ENCODE assay signal across 26 cellular contexts in genomic region chr7:73669858-73670385, GRCh38. TPM values are rescaled to one million over a fixed set of nuclear protein-coding genes. Genes with fewer than 3 reads are reported as not detected.
DNase-seq lines count a peak whose midpoint lies in the region; ATAC-seq, FAIRE-seq and TF ChIP-seq lines count a peak whose summit lies in the region.
"Had no signal": no experiment of that assay in that cellular context is flagged by ENCODE, and none has a peak within 500 bp of the region (broad histone marks: within the 10 kb centered on the region; RNA-seq: fewer than 3 reads in every experiment).

No MANE protein-coding gene starts in this region.

- no peak for TF ChIP-seq POLR2A in H54 (IDR thresholded peaks at IDR 0.05; ENCODE audit: low read depth, low read length)

- peaks cover 7% of the 10 kb centered on the region for H3K27me3 ChIP-seq in osteoblast (ENCODE audit: insufficient read depth, low read length)
- H3K27me3 ChIP-seq: SJSA1 had no signal

- CTCF ChIA-PET in RWPE1 (lab: Yijun Ruan, JAX): interaction anchor here (1.7 to 2.8 kb wide), 2 partner anchors 41 to 63 kb away, joined by 7 to 19 read pairs; no protein-coding TSS in a partner anchor

- H3K4me1 ChIP-seq in osteoblast (ENCODE audit: insufficient read depth, low read length): peaks cover 7% of the 10 kb centered on the region

- no peaks in the 10 kb centered on the region for H3K36me3 ChIP-seq in osteoblast (ENCODE audit: insufficient read depth, low read length)
- H3K36me3 ChIP-seq: SJSA1 had no signal

- no peak overlapping the region for H3K4me2 ChIP-seq in osteoblast (ENCODE audit: insufficient read depth, low read length)

- no peak for FAIRE-seq in H54 (lab: Jason Lieb, UNC)
- FAIRE-seq: GM12891, HTR-8/SVneo had no signal

- H3K27ac Mint-ChIP-seq in brain (peak overlapping the region in 3 of 5 experiments; percentile 53 to 67 (median 66)), nephron (peak overlapping the region in 1 of 3 experiments; percentile 64)

- TF ChIP-seq CTCF in RWPE1 (conservative IDR thresholded peaks at IDR 0.05; ENCODE audit: low read depth) (no peak), brain (conservative IDR thresholded peaks at IDR 0.05) (no peak), nephron (IDR thresholded peaks at IDR 0.05; ENCODE audit: unreplicated experiment in 3 of 3) (no peak), osteoblast (IDR thresholded peaks at IDR 0.05; ENCODE audit: extremely low read depth, low read depth, low read length) (no peak)

- H3K27me3 Mint-ChIP-seq in brain: peaks cover 9% of the 10 kb centered on the region
- H3K27me3 Mint-ChIP-seq in nephron (ENCODE audit: low read depth): peaks cover 3% of the 10 kb centered on the region

- H3K79me2 ChIP-seq in osteoblast (ENCODE audit: insufficient read depth, low read length): peaks cover 2% of the 10 kb centered on the region

- peaks cover 4% of the 10 kb centered on the region for H4K20me1 ChIP-seq in osteoblast (ENCODE audit: insufficient read depth, low read length)

- no peak for DNase-seq in RWPE1 (ENCODE audit: low spot score)
- DNase-seq in osteoblast (ENCODE audit: insufficient read length, low spot score, missing footprints): peak; percentile 83
- no peak for DNase-seq in NCI-H1048 (lab: John Stamatoyannopoulos, UW)
- DNase-seq in H54 (ENCODE audit: insufficient read length, low spot score): no peak
- DNase-seq: CD8-positive, alpha-beta memory T cell; DMS 273 treated with DMSO at 0.1 percent for 48 hours; DMS79 treated with DMSO at 0.1 percent for 48 hours; GF-D8; KBM-7; MM.1S; NCI-H1092; NCI-H1436; NCI-H187; NCI-H2081 treated with DMSO at 0.1 percent for 48 hours; NCI-H524; NCI-H748 treated with DMSO at 0.1 percent for 48 hours; NK-92 treated with Interleukin-12 subunit alpha and Interleukin-12 subunit beta, amount 100 ng/mL, for 24 hours; PC-3; Right ventricle myocardium superior had no signal

- H3K4me1 Mint-ChIP-seq in brain: peaks cover 24% of the 10 kb centered on the region
- peaks cover 11% of the 10 kb centered on the region for H3K4me1 Mint-ChIP-seq in nephron

- no peaks in the 10 kb centered on the region for H3K9me3 ChIP-seq in osteoblast (ENCODE audit: low read depth, low read length)
- H3K9me3 ChIP-seq: SJSA1 had no signal

- H3K36me3 Mint-ChIP-seq in brain (peaks cover 13% of the 10 kb centered on the region), nephron (ENCODE audit: low read depth) (peaks cover 7% of the 10 kb centered on the region)
- H3K36me3 Mint-ChIP-seq: CD8-positive, alpha-beta memory T cell had no signal

- no peak for ATAC-seq in GM21526 (IDR thresholded peaks at IDR 0.05; ENCODE audit: low FRiP score, unreplicated experiment)
- ATAC-seq: PC-3 had no signal

- H3K4me3 ChIP-seq in osteoblast (ENCODE audit: insufficient read depth, low read length): no peak overlapping the region
- H3K4me3 ChIP-seq: SJSA1 had no signal

- H3K4me3 Mint-ChIP-seq in brain (peak overlapping the region; percentile 60 to 98 (median 93)), nephron (peak overlapping the region; percentile 76 to 94 (median 78))

- POLR2A ChIA-PET in RWPE1 (lab: Yijun Ruan, JAX; ENCODE audit: low non-redundant PET): no interaction called here

- H2AFZ ChIP-seq in osteoblast (ENCODE audit: low read length): no peak overlapping the region

- H3K27ac ChIP-seq in RWPE1 (peak overlapping the region; percentile 13; the same call in 1 of the 2 replicates), osteoblast (ENCODE audit: low read depth, low read length) (no peak overlapping the region)
- H3K27ac ChIP-seq: C4-2B, SJSA1 had no signal

- peaks cover 0 to 7% (median 0%) of the 10 kb centered on the region in 5 experiments for H3K9me3 Mint-ChIP-seq in brain
- H3K9me3 Mint-ChIP-seq in nephron: no peaks in the 10 kb centered on the region
- H3K9me3 Mint-ChIP-seq: CD8-positive, alpha-beta memory T cell had no signal

RNA-seq across cellular contexts. Expression of gene VPS37D, which starts 2.3 kb away (rescaled TPM):
- polyA plus RNA-seq in brain (ENCODE audit: insufficient read depth, low read depth, low replicate concordance): 20.4 TPM
- 5.8 and 5.9 TPM in 2 replicates for total RNA-seq in osteoblast

RNA-seq across cellular contexts. Expression of gene DNAJC30, which starts 13.3 kb away (rescaled TPM):
- polyA plus RNA-seq in brain (ENCODE audit: insufficient read depth, low read depth, low replicate concordance): 10.5 TPM
- total RNA-seq in osteoblast: 2.9 TPM in 2 replicates

RNA-seq across cellular contexts. Expression of gene BUD23, which starts 13.5 kb away (rescaled TPM):
- polyA plus RNA-seq in brain (ENCODE audit: insufficient read depth, low read depth, low replicate concordance): 72.8 TPM
- 33.9 and 36.9 TPM in 2 replicates for total RNA-seq in osteoblast

RNA-seq across cellular contexts. Expression of gene MLXIPL, which starts 45.6 kb away (rescaled TPM):
- 4.0 TPM for polyA plus RNA-seq in brain (ENCODE audit: insufficient read depth, low read depth, low replicate concordance)
- total RNA-seq in osteoblast: 0.29 and 0.72 TPM in 2 replicates
- total RNA-seq: CD8-positive, alpha-beta memory T cell; SJSA1 had no signal
- polyA plus RNA-seq: CD8-positive, alpha-beta memory T cell had no signal

RNA-seq across cellular contexts. Expression of gene STX1A, which starts 49.5 kb away (rescaled TPM):
- polyA plus RNA-seq in brain (ENCODE audit: insufficient read depth, low read depth, low replicate concordance): 68.5 TPM
- 15.9 and 17.4 TPM in 2 replicates for total RNA-seq in osteoblast
